ENCODE assay signal across 11 cellular contexts in the genomic region with DNA sequence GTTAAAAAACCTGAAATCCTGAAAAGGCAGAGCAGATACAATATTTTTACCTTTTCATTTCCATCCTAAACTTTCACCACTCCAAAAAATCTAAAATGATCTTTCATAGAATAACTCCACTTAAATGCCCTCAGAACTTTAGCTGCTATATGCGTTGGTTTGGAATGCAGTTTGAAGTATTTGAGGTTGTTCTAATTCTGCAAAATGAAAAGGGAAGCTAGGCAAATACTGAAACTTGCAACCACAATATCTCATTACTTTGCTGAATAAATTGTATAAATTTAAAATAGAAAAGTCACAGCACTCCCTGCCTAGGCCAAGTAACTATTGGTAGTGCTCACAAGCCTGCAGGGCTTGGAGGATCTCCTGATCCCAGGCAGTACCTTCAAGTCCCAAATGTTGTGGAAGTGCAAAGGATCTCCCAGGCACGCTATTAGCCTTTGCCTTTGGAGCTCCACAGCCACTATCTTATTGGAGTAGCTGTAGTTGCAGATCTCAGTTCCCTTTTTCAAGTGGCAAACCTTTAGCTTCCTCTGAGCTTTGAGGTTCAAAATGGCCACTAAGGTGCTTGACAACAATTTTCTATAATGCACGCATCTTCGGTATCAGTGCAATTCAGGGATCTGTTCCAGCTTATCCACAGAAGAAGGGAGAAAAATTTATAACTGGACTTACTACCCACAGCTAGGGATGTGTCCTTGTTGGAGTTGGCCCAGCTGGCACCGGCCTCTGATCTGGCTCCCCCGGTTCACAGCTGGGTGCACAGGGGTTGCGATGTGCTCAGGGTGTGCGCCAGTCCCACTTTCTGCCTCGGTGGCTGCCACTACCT. TPM values are rescaled to one million over a fixed set of nuclear protein-coding genes. Genes with fewer than 3 reads are reported as not detected.
DNase-seq lines count a peak whose midpoint lies in the region; ATAC-seq, FAIRE-seq and TF ChIP-seq lines count a peak whose summit lies in the region.
"Had no signal": no experiment of that assay in that cellular context is flagged by ENCODE, and none has a peak within 500 bp of the region (broad histone marks: within the 10 kb centered on the region; RNA-seq: fewer than 3 reads in every experiment).

No MANE protein-coding gene starts in this region.

- peaks cover 3% of the 10 kb centered on the region for H3K79me2 ChIP-seq in osteoblast (ENCODE audit: insufficient read depth, low read length)

- H4K20me1 ChIP-seq in osteoblast (ENCODE audit: insufficient read depth, low read length): no peaks in the 10 kb centered on the region

- H3K27ac ChIP-seq in osteoblast (ENCODE audit: low read depth, low read length): no peak overlapping the region

- no peaks in the 10 kb centered on the region for H3K36me3 ChIP-seq in osteoblast (ENCODE audit: insufficient read depth, low read length)

- peaks cover 14% of the 10 kb centered on the region for H3K4me1 ChIP-seq in osteoblast (ENCODE audit: insufficient read depth, low read length)

- CTCF ChIA-PET in activated B cell treated with CpG ODN at 0.5 μM for 24 hours (lab: Charles Lee): interaction anchor here (0.7 to 3.3 kb wide), 5 partner anchors 9 to 186 kb away, joined by 3 to 31 read pairs (median 7); no protein-coding TSS in a partner anchor

- H3K36me3 Mint-ChIP-seq in activated B cell treated with CpG ODN at 0.5 μM for 24 hours (ENCODE audit: low read depth): no peaks in the 10 kb centered on the region

- no peaks in the 10 kb centered on the region for H3K9me3 Mint-ChIP-seq in activated B cell treated with CpG ODN at 0.5 μM for 24 hours
- H3K9me3 Mint-ChIP-seq: endodermal cell had no signal

- no peaks in the 10 kb centered on the region for H3K27me3 Mint-ChIP-seq in activated B cell treated with CpG ODN at 0.5 μM for 24 hours

- no peak for DNase-seq in GM18507 (ENCODE audit: extremely low spot score, insufficient read length, low read depth)
- DNase-seq in activated B cell treated with CpG ODN at 0.5 μM for 24 hours: peak; percentile 34
- no peak for DNase-seq in T1000 (lab: John Stamatoyannopoulos, UW)
- no peak for DNase-seq in NCI-H82 (lab: John Stamatoyannopoulos, UW)
- DNase-seq in SW 1271 (lab: John Stamatoyannopoulos, UW): no peak
- no peak for DNase-seq in osteoblast (ENCODE audit: insufficient read length, low spot score, missing footprints)
- DNase-seq: endodermal cell, Right ventricle myocardium superior, substantia nigra had no signal

- H3K4me1 Mint-ChIP-seq in activated B cell treated with CpG ODN at 0.5 μM for 24 hours: peaks cover 55% of the 10 kb centered on the region
- H3K4me1 Mint-ChIP-seq: endodermal cell had no signal

- H3K4me3 Mint-ChIP-seq in activated B cell treated with CpG ODN at 0.5 μM for 24 hours: peak overlapping the region; percentile 70
- H3K4me3 Mint-ChIP-seq: endodermal cell had no signal

- no peak overlapping the region for H3K4me2 ChIP-seq in osteoblast (ENCODE audit: insufficient read depth, low read length)

- no peak overlapping the region for H3K4me3 ChIP-seq in osteoblast (ENCODE audit: insufficient read depth, low read length)

- FAIRE-seq in GM18507 (lab: Jason Lieb, UNC): peak; percentile 88

- H3K9me3 ChIP-seq in osteoblast (ENCODE audit: low read depth, low read length): no peaks in the 10 kb centered on the region

- POLR2A ChIA-PET in activated B cell treated with CpG ODN at 0.5 μM for 24 hours (lab: Charles Lee): interaction anchor here (0.6 to 1.7 kb wide), 7 partner anchors 11 to 1524 kb away, joined by 3 to 7 read pairs (median 4); a partner anchor contains a TSS

- no peak overlapping the region for H2AFZ ChIP-seq in osteoblast (ENCODE audit: low read length)

- H3K27me3 ChIP-seq in osteoblast (ENCODE audit: insufficient read depth, low read length): no peaks in the 10 kb centered on the region

- no peak for TF ChIP-seq CTCF in activated B cell treated with CpG ODN at 0.5 μM for 24 hours (IDR thresholded peaks at IDR 0.05)
- no peak for TF ChIP-seq CTCF in osteoblast (IDR thresholded peaks at IDR 0.05; ENCODE audit: extremely low read depth, low read depth, low read length)

- intact Hi-C loops in activated B cell treated with CpG ODN at 0.5 μM for 24 hours (cut with micrococcal nuclease): loop anchor here (1.0 to 10.0 kb wide), 6 partner anchors 11 to 1085 kb away; a partner anchor contains a TSS

- peak; percentile 82 for ATAC-seq in GM21619 (IDR thresholded peaks at IDR 0.05; ENCODE audit: unreplicated experiment)
- peak; percentile 90 for ATAC-seq in HG03432 (IDR thresholded peaks at IDR 0.05; ENCODE audit: unreplicated experiment)
- ATAC-seq in activated B cell treated with CpG ODN at 0.5 μM for 24 hours (ENCODE audit: low read depth): peak; percentile 88

- H3K27ac Mint-ChIP-seq in activated B cell treated with CpG ODN at 0.5 μM for 24 hours: peak overlapping the region; percentile 79
- H3K27ac Mint-ChIP-seq: endodermal cell had no signal

RNA-seq across cellular contexts. Expression of a gene that starts 43.4 kb away (rescaled TPM):
- total RNA-seq in activated B cell treated with CpG ODN at 0.5 μM for 24 hours (not detected in 2 replicates), osteoblast (not detected in 2 replicates)
- total RNA-seq: endodermal cell, Right ventricle myocardium superior had no signal
